In the genomic region with DNA sequence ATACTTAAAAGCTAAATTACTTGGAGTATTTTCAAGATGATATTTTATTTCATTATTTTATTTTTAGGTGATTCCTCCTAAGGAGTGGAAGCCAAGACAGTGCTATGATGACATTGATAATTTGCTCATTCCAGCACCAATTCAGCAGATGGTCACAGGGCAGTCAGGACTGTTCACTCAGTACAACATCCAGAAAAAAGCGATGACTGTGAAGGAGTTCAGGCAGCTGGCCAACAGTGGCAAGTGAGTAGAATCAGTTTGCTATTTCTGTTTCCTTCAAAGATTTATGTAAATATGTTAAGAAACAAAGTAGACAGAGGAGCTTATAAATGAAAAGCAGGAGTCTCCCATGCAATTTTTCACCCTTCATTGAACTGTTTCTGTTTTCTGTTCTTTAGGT, we compare ENCODE assay signal across 1 cellular context.
TF ChIP-seq lines count a peak whose summit lies in the region.

No MANE protein-coding gene starts in this region.

TF ChIP-seq in HepG2, 621 proteins besides CTCF, POLR2A, EP300 and RAD21 (continued from another document):
- TF ChIP-seq, protein P1, sequence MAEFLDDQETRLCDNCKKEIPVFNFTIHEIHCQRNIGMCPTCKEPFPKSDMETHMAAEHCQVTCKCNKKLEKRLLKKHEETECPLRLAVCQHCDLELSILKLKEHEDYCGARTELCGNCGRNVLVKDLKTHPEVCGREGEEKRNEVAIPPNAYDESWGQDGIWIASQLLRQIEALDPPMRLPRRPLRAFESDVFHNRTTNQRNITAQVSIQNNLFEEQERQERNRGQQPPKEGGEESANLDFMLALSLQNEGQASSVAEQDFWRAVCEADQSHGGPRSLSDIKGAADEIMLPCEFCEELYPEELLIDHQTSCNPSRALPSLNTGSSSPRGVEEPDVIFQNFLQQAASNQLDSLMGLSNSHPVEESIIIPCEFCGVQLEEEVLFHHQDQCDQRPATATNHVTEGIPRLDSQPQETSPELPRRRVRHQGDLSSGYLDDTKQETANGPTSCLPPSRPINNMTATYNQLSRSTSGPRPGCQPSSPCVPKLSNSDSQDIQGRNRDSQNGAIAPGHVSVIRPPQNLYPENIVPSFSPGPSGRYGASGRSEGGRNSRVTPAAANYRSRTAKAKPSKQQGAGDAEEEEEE (CRISPR knock-in tag; IDR thresholded peaks at IDR 0.05; ENCODE audit: borderline replicate concordance), result no peak
- TF ChIP-seq MIER2 (CRISPR knock-in tag; IDR thresholded peaks at IDR 0.05), result no peak
- TF ChIP-seq, protein P2, sequence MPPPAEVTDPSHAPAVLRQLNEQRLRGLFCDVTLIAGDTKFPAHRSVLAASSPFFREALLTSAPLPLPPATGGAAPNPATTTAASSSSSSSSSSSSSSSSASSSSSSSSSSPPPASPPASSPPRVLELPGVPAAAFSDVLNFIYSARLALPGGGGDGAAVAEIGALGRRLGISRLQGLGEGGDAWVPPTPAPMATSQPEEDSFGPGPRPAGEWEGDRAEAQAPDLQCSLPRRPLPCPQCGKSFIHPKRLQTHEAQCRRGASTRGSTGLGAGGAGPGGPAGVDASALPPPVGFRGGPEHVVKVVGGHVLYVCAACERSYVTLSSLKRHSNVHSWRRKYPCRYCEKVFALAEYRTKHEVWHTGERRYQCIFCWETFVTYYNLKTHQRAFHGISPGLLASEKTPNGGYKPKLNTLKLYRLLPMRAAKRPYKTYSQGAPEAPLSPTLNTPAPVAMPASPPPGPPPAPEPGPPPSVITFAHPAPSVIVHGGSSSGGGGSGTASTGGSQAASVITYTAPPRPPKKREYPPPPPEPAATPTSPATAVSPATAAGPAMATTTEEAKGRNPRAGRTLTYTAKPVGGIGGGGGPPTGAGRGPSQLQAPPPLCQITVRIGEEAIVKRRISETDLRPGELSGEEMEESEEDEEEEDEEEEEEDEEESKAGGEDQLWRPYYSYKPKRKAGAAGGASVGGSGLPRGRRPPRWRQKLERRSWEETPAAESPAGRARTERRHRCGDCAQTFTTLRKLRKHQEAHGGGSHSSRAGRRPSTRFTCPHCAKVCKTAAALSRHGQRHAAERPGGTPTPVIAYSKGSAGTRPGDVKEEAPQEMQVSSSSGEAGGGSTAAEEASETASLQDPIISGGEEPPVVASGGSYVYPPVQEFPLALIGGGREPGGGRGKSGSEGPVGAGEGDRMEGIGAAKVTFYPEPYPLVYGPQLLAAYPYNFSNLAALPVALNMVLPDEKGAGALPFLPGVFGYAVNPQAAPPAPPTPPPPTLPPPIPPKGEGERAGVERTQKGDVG (CRISPR knock-in tag; IDR thresholded peaks at IDR 0.05; ENCODE audit: borderline replicate concordance), result no peak
- no peak for TF ChIP-seq PCBP1 (IDR thresholded peaks at IDR 0.05; ENCODE audit: borderline replicate concordance, low read depth, low read length)
- TF ChIP-seq KLF11 (CRISPR knock-in tag; IDR thresholded peaks at IDR 0.05), result no peak
- TF ChIP-seq, protein P3, sequence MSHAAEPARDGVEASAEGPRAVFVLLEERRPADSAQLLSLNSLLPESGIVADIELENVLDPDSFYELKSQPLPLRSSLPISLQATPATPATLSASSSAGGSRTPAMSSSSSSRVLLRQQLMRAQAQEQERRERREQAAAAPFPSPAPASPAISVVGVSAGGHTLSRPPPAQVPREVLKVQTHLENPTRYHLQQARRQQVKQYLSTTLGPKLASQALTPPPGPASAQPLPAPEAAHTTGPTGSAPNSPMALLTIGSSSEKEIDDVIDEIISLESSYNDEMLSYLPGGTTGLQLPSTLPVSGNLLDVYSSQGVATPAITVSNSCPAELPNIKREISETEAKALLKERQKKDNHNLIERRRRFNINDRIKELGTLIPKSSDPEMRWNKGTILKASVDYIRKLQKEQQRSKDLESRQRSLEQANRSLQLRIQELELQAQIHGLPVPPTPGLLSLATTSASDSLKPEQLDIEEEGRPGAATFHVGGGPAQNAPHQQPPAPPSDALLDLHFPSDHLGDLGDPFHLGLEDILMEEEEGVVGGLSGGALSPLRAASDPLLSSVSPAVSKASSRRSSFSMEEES (CRISPR knock-in tag; IDR thresholded peaks at IDR 0.05), result no peak
- no peak for TF ChIP-seq NR2F2 (IDR thresholded peaks at IDR 0.05; ENCODE audit: borderline replicate concordance, low read depth)
- no peak for TF ChIP-seq KMT2B (CRISPR knock-in tag; IDR thresholded peaks at IDR 0.05)
